1 cellular context compared by ENCODE assay signal in the genomic region with DNA sequence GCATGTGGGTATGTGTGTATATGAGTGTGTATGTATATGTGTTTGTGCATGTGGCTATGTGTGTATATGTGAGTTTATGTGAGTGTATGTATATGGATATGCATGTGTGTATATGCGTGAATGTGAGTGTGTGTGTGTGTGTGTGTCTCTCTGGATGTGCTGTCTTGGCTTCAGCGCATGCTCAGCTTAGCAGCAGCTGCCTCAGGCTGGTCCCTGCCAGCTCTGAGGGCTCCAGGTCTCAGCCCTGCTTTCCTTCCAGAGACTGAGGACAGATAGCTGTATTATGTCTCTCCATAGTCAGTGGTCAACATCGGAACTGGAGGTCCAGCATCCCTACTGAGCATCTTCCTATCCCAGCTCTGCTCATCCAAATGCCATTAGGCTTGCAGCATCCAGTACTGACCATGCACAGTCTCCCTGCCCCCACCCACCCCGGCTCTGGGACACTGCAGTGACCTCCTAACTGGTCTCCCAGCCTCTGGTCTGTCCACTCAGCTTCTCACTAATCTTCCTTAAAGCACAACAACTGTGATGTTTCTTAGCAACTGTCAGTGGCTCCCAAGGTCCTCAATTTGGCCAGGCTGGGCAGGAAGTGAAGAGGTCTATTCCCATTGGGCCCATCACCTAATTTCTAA.
TF ChIP-seq lines count a peak whose summit lies in the region.

No MANE protein-coding gene starts in this region.

TF ChIP-seq in WTC11, 78 proteins besides CTCF, POLR2A, EP300 and RAD21 (continued from another document):
- TF ChIP-seq, protein P1, sequence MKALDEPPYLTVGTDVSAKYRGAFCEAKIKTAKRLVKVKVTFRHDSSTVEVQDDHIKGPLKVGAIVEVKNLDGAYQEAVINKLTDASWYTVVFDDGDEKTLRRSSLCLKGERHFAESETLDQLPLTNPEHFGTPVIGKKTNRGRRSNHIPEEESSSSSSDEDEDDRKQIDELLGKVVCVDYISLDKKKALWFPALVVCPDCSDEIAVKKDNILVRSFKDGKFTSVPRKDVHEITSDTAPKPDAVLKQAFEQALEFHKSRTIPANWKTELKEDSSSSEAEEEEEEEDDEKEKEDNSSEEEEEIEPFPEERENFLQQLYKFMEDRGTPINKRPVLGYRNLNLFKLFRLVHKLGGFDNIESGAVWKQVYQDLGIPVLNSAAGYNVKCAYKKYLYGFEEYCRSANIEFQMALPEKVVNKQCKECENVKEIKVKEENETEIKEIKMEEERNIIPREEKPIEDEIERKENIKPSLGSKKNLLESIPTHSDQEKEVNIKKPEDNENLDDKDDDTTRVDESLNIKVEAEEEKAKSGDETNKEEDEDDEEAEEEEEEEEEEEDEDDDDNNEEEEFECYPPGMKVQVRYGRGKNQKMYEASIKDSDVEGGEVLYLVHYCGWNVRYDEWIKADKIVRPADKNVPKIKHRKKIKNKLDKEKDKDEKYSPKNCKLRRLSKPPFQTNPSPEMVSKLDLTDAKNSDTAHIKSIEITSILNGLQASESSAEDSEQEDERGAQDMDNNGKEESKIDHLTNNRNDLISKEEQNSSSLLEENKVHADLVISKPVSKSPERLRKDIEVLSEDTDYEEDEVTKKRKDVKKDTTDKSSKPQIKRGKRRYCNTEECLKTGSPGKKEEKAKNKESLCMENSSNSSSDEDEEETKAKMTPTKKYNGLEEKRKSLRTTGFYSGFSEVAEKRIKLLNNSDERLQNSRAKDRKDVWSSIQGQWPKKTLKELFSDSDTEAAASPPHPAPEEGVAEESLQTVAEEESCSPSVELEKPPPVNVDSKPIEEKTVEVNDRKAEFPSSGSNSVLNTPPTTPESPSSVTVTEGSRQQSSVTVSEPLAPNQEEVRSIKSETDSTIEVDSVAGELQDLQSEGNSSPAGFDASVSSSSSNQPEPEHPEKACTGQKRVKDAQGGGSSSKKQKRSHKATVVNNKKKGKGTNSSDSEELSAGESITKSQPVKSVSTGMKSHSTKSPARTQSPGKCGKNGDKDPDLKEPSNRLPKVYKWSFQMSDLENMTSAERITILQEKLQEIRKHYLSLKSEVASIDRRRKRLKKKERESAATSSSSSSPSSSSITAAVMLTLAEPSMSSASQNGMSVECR (CRISPR knock-in tag; IDR thresholded peaks at IDR 0.05; ENCODE audit: borderline replicate concordance): no peak
- TF ChIP-seq JUN (CRISPR knock-in tag; IDR thresholded peaks at IDR 0.05) (no peak), TEAD4 (CRISPR knock-in tag; IDR thresholded peaks at IDR 0.05) (no peak)
TF ChIP-seq in WTC11: peak in this region for 0.
